In genomic region chr13:79686441-79686840, GRCh38 we compare ENCODE assay signal across 22 cellular contexts.
"Had no signal": no experiment of that assay in that cellular context is flagged by ENCODE, and none has a peak within 500 bp of the region (broad histone marks: within the 10 kb centered on the region; RNA-seq: fewer than 3 reads in every experiment).

No MANE protein-coding gene starts in this region.

- H3K27me3 Mint-ChIP-seq: stimulated activated naive B cell treated with anti-CD40 and anti-IgM and Interleukin-4, amounts not matched to agents 10 μg/mL and 1 μg/mL and 100 μg/mL, for 72 hours; stimulated activated naive CD8-positive, alpha-beta T cell treated with anti-CD3 and anti-CD28 coated beads, Interleukin-15, amount 100 ng/mL, for 72 hours had no signal

- H3K27me3 ChIP-seq: hepatocyte, sigmoid colon, testis, tibial nerve had no signal

- H3K4me1 ChIP-seq: psoas muscle, sigmoid colon, testis, tibial nerve had no signal

- H3K4me2 ChIP-seq: hepatocyte had no signal

- H3K36me3 Mint-ChIP-seq: stimulated activated naive B cell treated with anti-CD40 and anti-IgM and Interleukin-4, amounts not matched to agents 10 μg/mL and 1 μg/mL and 100 μg/mL, for 72 hours had no signal

- H3K27ac Mint-ChIP-seq: endodermal cell; naive thymus-derived CD4-positive, alpha-beta T cell; nephron progenitor cell; stimulated activated naive B cell treated with anti-CD40 and anti-IgM and Interleukin-4, amounts not matched to agents 10 μg/mL and 1 μg/mL and 100 μg/mL, for 72 hours; stimulated activated naive CD8-positive, alpha-beta T cell treated with anti-CD3 and anti-CD28 coated beads, Interleukin-15, amount 100 ng/mL, for 72 hours had no signal

- DNase-seq: central memory CD4-positive, alpha-beta T cell; effector CD4-positive, alpha-beta T cell; endodermal cell; erythroblast; foreskin melanocyte; head of caudate nucleus; naive thymus-derived CD4-positive, alpha-beta T cell; nephron progenitor cell; psoas muscle; retina; sigmoid colon; stimulated activated CD4-positive, alpha-beta T cell treated with anti-CD3 and anti-CD28 coated beads, Interleukin-2, amount 100 ng/mL, for 24 hours; stimulated activated CD4-positive, alpha-beta T cell treated with anti-CD3 and anti-CD28 coated beads, Interleukin-4, amount 100 ng/mL, for 4 hours; stimulated activated naive B cell treated with anti-CD40 and anti-IgM and Interleukin-4, amounts not matched to agents 10 μg/mL and 1 μg/mL and 100 μg/mL, for 72 hours; stimulated activated naive CD8-positive, alpha-beta T cell treated with anti-CD3 and anti-CD28 coated beads, Interleukin-15, amount 100 ng/mL, for 72 hours; testis had no signal

- H3K9me3 ChIP-seq: psoas muscle, sigmoid colon, testis had no signal

- H3K4me3 Mint-ChIP-seq: endodermal cell; naive thymus-derived CD4-positive, alpha-beta T cell; nephron progenitor cell; stimulated activated naive B cell treated with anti-CD40 and anti-IgM and Interleukin-4, amounts not matched to agents 10 μg/mL and 1 μg/mL and 100 μg/mL, for 72 hours; stimulated activated naive CD8-positive, alpha-beta T cell treated with anti-CD3 and anti-CD28 coated beads, Interleukin-15, amount 100 ng/mL, for 72 hours had no signal

- H3K79me2 ChIP-seq: hepatocyte had no signal

- H3K4me3 ChIP-seq: coronary artery, hepatocyte, lung, psoas muscle, sigmoid colon, skin epidermis, testis, tibial nerve had no signal

- H2AFZ ChIP-seq: hepatocyte had no signal

- H3K4me1 Mint-ChIP-seq: endodermal cell; naive thymus-derived CD4-positive, alpha-beta T cell; nephron progenitor cell; stimulated activated naive B cell treated with anti-CD40 and anti-IgM and Interleukin-4, amounts not matched to agents 10 μg/mL and 1 μg/mL and 100 μg/mL, for 72 hours; stimulated activated naive CD8-positive, alpha-beta T cell treated with anti-CD3 and anti-CD28 coated beads, Interleukin-15, amount 100 ng/mL, for 72 hours had no signal

- ATAC-seq: left lobe of liver; naive thymus-derived CD4-positive, alpha-beta T cell; psoas muscle; stimulated activated naive B cell treated with anti-CD40 and anti-IgM and Interleukin-4, amounts not matched to agents 10 μg/mL and 1 μg/mL and 100 μg/mL, for 72 hours; stimulated activated naive CD8-positive, alpha-beta T cell treated with anti-CD3 and anti-CD28 coated beads, Interleukin-15, amount 100 ng/mL, for 72 hours had no signal

- H3K27ac ChIP-seq: coronary artery, hepatocyte, psoas muscle, sigmoid colon, skin epidermis, testis, tibial nerve had no signal

- H3K36me3 ChIP-seq: sigmoid colon had no signal
